1 cellular context compared by ENCODE assay signal in genomic region chr16:21599158-21599993, GRCh38.
TF ChIP-seq lines count a peak whose summit lies in the region.

METTL9 (plus strand) TSS chr16:21599577; CDS start chr16:21599734, 157 bp downstream.

TF ChIP-seq in HepG2, 621 proteins besides CTCF, POLR2A, EP300 and RAD21 (continued from another document and continues in another):
- peak; percentile 82; the same call in 1 of the 2 replicates for TF ChIP-seq ARID3A (IDR thresholded peaks at IDR 0.05; ENCODE audit: low read depth, low read length)
- TF ChIP-seq ATF7-NPFF (CRISPR knock-in tag; IDR thresholded peaks at IDR 0.05; ENCODE audit: low read depth): peak; percentile 100
- peak; percentile 93 for TF ChIP-seq KDM5A (IDR thresholded peaks at IDR 0.05; ENCODE audit: borderline replicate concordance, low read length)
- peak; percentile 99 for TF ChIP-seq ZNF34 (CRISPR knock-in tag; IDR thresholded peaks at IDR 0.05; ENCODE audit: borderline replicate concordance)
- peak; percentile 70; the same call in 1 of the 2 replicates for TF ChIP-seq NR2F2 (IDR thresholded peaks at IDR 0.05; ENCODE audit: borderline replicate concordance, low read depth)
- TF ChIP-seq HNF4G (IDR thresholded peaks at IDR 0.05; ENCODE audit: borderline replicate concordance, low read depth, low read length): peak; percentile 79
- peak; percentile 86; the same call in 1 of the 2 replicates for TF ChIP-seq HNF4G (CRISPR knock-in tag; IDR thresholded peaks at IDR 0.05; ENCODE audit: borderline replicate concordance, low read depth)
- no peak for TF ChIP-seq CHD4 (IDR thresholded peaks at IDR 0.05; ENCODE audit: borderline replicate concordance, low read length)
- TF ChIP-seq KDM5B (CRISPR knock-in tag; IDR thresholded peaks at IDR 0.05; ENCODE audit: borderline replicate concordance): peak; percentile 94
- TF ChIP-seq ZXDC (CRISPR knock-in tag; IDR thresholded peaks at IDR 0.05): peak; percentile 65; the same call in 1 of the 2 replicates
- peak; percentile 92; the same call in 1 of the 2 replicates for TF ChIP-seq ZSCAN25 (CRISPR knock-in tag; IDR thresholded peaks at IDR 0.05)
- TF ChIP-seq BATF2 (CRISPR knock-in tag; IDR thresholded peaks at IDR 0.05): peak; percentile 96
- TF ChIP-seq ZNF577 (CRISPR knock-in tag; IDR thresholded peaks at IDR 0.05; ENCODE audit: borderline replicate concordance, low read depth): no peak; the same call in 1 of the 2 replicates
- peak; percentile 97 for TF ChIP-seq ZNF574 (CRISPR knock-in tag; IDR thresholded peaks at IDR 0.05)
- TF ChIP-seq ZNF607 (CRISPR knock-in tag; IDR thresholded peaks at IDR 0.05; ENCODE audit: borderline replicate concordance): no peak; the same call in none of the 2 replicates
- peak; percentile 91 for TF ChIP-seq ZNF770 (CRISPR knock-in tag; IDR thresholded peaks at IDR 0.05)
- peak; percentile 62 for TF ChIP-seq CREM (IDR thresholded peaks at IDR 0.05)
- peak; percentile 41; the same call in 1 of the 2 replicates for TF ChIP-seq CREM (CRISPR knock-in tag; IDR thresholded peaks at IDR 0.05)
- TF ChIP-seq FOXK2 (IDR thresholded peaks at IDR 0.05): no peak
- no peak for TF ChIP-seq ZNF10 (CRISPR knock-in tag; IDR thresholded peaks at IDR 0.05; ENCODE audit: borderline replicate concordance, low read depth)
- peak; percentile 54; the same call in 1 of the 2 replicates for TF ChIP-seq ZNF850 (CRISPR knock-in tag; conservative IDR thresholded peaks at IDR 0.05)
- TF ChIP-seq CHD2 (IDR thresholded peaks at IDR 0.05; ENCODE audit: low read depth, low read length): peak; percentile 81
- peak; percentile 88 for TF ChIP-seq ZNF12 (CRISPR knock-in tag; IDR thresholded peaks at IDR 0.05)
- TF ChIP-seq ZBTB46 (CRISPR knock-in tag; IDR thresholded peaks at IDR 0.05; ENCODE audit: borderline replicate concordance): 0 out of 2 replicates have a peak, but pooled peaks have one; percentile 86
- peak; percentile 100 for TF ChIP-seq KMT2B (CRISPR knock-in tag; IDR thresholded peaks at IDR 0.05)
- TF ChIP-seq ZNF281 (CRISPR knock-in tag; IDR thresholded peaks at IDR 0.05; ENCODE audit: borderline replicate concordance): peak; percentile 100
- TF ChIP-seq CEBPZ (IDR thresholded peaks at IDR 0.05; ENCODE audit: low read length): no peak
- TF ChIP-seq ZMAT5 (CRISPR knock-in tag; IDR thresholded peaks at IDR 0.05; ENCODE audit: borderline replicate concordance, low read depth): no peak
- no peak for TF ChIP-seq TEF (CRISPR knock-in tag; IDR thresholded peaks at IDR 0.05)
- TF ChIP-seq PITX1 (CRISPR knock-in tag; IDR thresholded peaks at IDR 0.05): peak; percentile 90
- peak; percentile 62; the same call in 1 of the 2 replicates for TF ChIP-seq CREBL2 (CRISPR knock-in tag; IDR thresholded peaks at IDR 0.05; ENCODE audit: borderline replicate concordance)
